In genomic region chr12:52645982-52646381, GRCh38 we compare ENCODE assay signal across 18 cellular contexts. TPM values are rescaled to one million over a fixed set of nuclear protein-coding genes. Genes with fewer than 3 reads are reported as not detected.
DNase-seq lines count a peak whose midpoint lies in the region; ATAC-seq and TF ChIP-seq lines count a peak whose summit lies in the region.
"Had no signal": no experiment of that assay in that cellular context is flagged by ENCODE, and none has a peak within 500 bp of the region (broad histone marks: within the 10 kb centered on the region; RNA-seq: fewer than 3 reads in every experiment).

No MANE protein-coding gene starts in this region.

- H3K4me3 Mint-ChIP-seq in activated CD4-positive, alpha-beta T cell treated with anti-CD3 and anti-CD28 coated beads, Interleukin-2, amount 10 ng/mL, durations not matched to agents 7 days and 5 days: peak overlapping the region; percentile 53
- H3K4me3 Mint-ChIP-seq in natural killer cell treated with Interleukin-12 subunit alpha and Interleukin-12 subunit beta and Interleukin-15 and Interleukin-18, amount 100 ng/mL, for 72 hours: peak overlapping the region; percentile 49

- H3K9me3 ChIP-seq in colonic mucosa: no peaks in the 10 kb centered on the region
- H3K9me3 ChIP-seq: neutrophil had no signal

- no peak for ATAC-seq in natural killer cell treated with Interleukin-12 subunit alpha and Interleukin-12 subunit beta and Interleukin-15 and Interleukin-18, amount 100 ng/mL, for 72 hours
- no peak for ATAC-seq in GM18858 (IDR thresholded peaks at IDR 0.05; ENCODE audit: unreplicated experiment)
- ATAC-seq in GM18867 (IDR thresholded peaks at IDR 0.05; ENCODE audit: unreplicated experiment): no peak

- POLR2A ChIA-PET in activated CD4-positive, alpha-beta T cell treated with anti-CD3 and anti-CD28 coated beads, Interleukin-2, amount 10 ng/mL, durations not matched to agents 7 days and 5 days (lab: Charles Lee): no interaction called here

- peaks cover 22% of the 10 kb centered on the region for H3K36me3 Mint-ChIP-seq in activated CD4-positive, alpha-beta T cell treated with anti-CD3 and anti-CD28 coated beads, Interleukin-2, amount 10 ng/mL, durations not matched to agents 7 days and 5 days (ENCODE audit: low read depth)
- no peaks in the 10 kb centered on the region for H3K36me3 Mint-ChIP-seq in natural killer cell treated with Interleukin-12 subunit alpha and Interleukin-12 subunit beta and Interleukin-15 and Interleukin-18, amount 100 ng/mL, for 72 hours

- H3K4me3 ChIP-seq in colonic mucosa: no peak overlapping the region

- H3K4me1 ChIP-seq in colonic mucosa: peaks cover 4% of the 10 kb centered on the region

- no peak for DNase-seq in activated CD4-positive, alpha-beta T cell treated with anti-CD3 and anti-CD28 coated beads, Interleukin-2, amount 10 ng/mL, durations not matched to agents 7 days and 5 days
- no peak for DNase-seq in activated CD4-positive, alpha-beta T cell treated with anti-CD3 and anti-CD28 coated beads, Interleukin-2, amount 50 U/mL, for 48 hours
- DNase-seq in MV-4-11 (lab: John Stamatoyannopoulos, UW) (peak; percentile 62), colonic mucosa (peak; percentile 18), T-helper 9 cell (no peak)
- no peak for DNase-seq in natural killer cell treated with Interleukin-12 subunit alpha and Interleukin-12 subunit beta and Interleukin-15 and Interleukin-18, amount 100 ng/mL, for 72 hours (ENCODE audit: low spot score)
- DNase-seq: amniotic stem cell, cortex of kidney, GOT3, KBM-7, NCI-H1694 had no signal

- intact Hi-C loops in colonic mucosa (cut with DNase I): no loop called here

- no peak for TF ChIP-seq CTCF in colonic mucosa (IDR thresholded peaks at IDR 0.05)

- H3K4me1 Mint-ChIP-seq in activated CD4-positive, alpha-beta T cell treated with anti-CD3 and anti-CD28 coated beads, Interleukin-2, amount 10 ng/mL, durations not matched to agents 7 days and 5 days: peaks cover 87% of the 10 kb centered on the region
- H3K4me1 Mint-ChIP-seq in natural killer cell treated with Interleukin-12 subunit alpha and Interleukin-12 subunit beta and Interleukin-15 and Interleukin-18, amount 100 ng/mL, for 72 hours (ENCODE audit: low read depth in 2 of 2): peaks cover 55 to 67% of the 10 kb centered on the region in 2 donors

- H3K27ac ChIP-seq in colonic mucosa: no peak overlapping the region
- H3K27ac ChIP-seq: neutrophil had no signal

- H3K27ac Mint-ChIP-seq in activated CD4-positive, alpha-beta T cell treated with anti-CD3 and anti-CD28 coated beads, Interleukin-2, amount 10 ng/mL, durations not matched to agents 7 days and 5 days: peak overlapping the region; percentile 100
- H3K27ac Mint-ChIP-seq in natural killer cell treated with Interleukin-12 subunit alpha and Interleukin-12 subunit beta and Interleukin-15 and Interleukin-18, amount 100 ng/mL, for 72 hours: peak overlapping the region; percentile 52 to 75

- no peak overlapping the region for H3K9ac ChIP-seq in colonic mucosa (ENCODE audit: low read depth in 2 of 2, low read length in 2 of 2)

- H3K27me3 Mint-ChIP-seq in activated CD4-positive, alpha-beta T cell treated with anti-CD3 and anti-CD28 coated beads, Interleukin-2, amount 10 ng/mL, durations not matched to agents 7 days and 5 days: no peaks in the 10 kb centered on the region
- no peaks in the 10 kb centered on the region for H3K27me3 Mint-ChIP-seq in natural killer cell treated with Interleukin-12 subunit alpha and Interleukin-12 subunit beta and Interleukin-15 and Interleukin-18, amount 100 ng/mL, for 72 hours

- H3K9me3 Mint-ChIP-seq in activated CD4-positive, alpha-beta T cell treated with anti-CD3 and anti-CD28 coated beads, Interleukin-2, amount 10 ng/mL, durations not matched to agents 7 days and 5 days: peaks cover 13% of the 10 kb centered on the region
- H3K9me3 Mint-ChIP-seq in natural killer cell treated with Interleukin-12 subunit alpha and Interleukin-12 subunit beta and Interleukin-15 and Interleukin-18, amount 100 ng/mL, for 72 hours: no peaks in the 10 kb centered on the region

- CTCF ChIA-PET in activated CD4-positive, alpha-beta T cell treated with anti-CD3 and anti-CD28 coated beads, Interleukin-2, amount 10 ng/mL, durations not matched to agents 7 days and 5 days (lab: Charles Lee): no interaction called here

- H3K36me3 ChIP-seq in colonic mucosa: no peaks in the 10 kb centered on the region
- H3K36me3 ChIP-seq: neutrophil had no signal

- no peaks in the 10 kb centered on the region for H3K27me3 ChIP-seq in colonic mucosa
- H3K27me3 ChIP-seq: neutrophil had no signal

RNA-seq across cellular contexts. Expression of gene KRT2, which starts 6.0 kb away (rescaled TPM):
- under 1 TPM; 0.10 TPM for total RNA-seq in activated CD4-positive, alpha-beta T cell treated with anti-CD3 and anti-CD28 coated beads, Interleukin-2, amount 10 ng/mL, durations not matched to agents 7 days and 5 days
- not detected for total RNA-seq in colonic mucosa
- total RNA-seq in natural killer cell treated with Interleukin-12 subunit alpha and Interleukin-12 subunit beta and Interleukin-15 and Interleukin-18, amount 100 ng/mL, for 72 hours: not detected
- total RNA-seq: lung microvascular endothelial cell, NCI-H460, OCI-LY7, skeletal muscle tissue had no signal

RNA-seq across cellular contexts. Expression of gene KRT73, which starts 27.6 kb away (rescaled TPM):
- 1 to 10 TPM; 8.2 to 8.6 TPM for total RNA-seq in activated CD4-positive, alpha-beta T cell treated with anti-CD3 and anti-CD28 coated beads, Interleukin-2, amount 10 ng/mL, durations not matched to agents 7 days and 5 days
- not detected for total RNA-seq in colonic mucosa
- under 1 TPM in 1 of 2 donors, not detected in 1; 0.52 TPM for total RNA-seq in natural killer cell treated with Interleukin-12 subunit alpha and Interleukin-12 subunit beta and Interleukin-15 and Interleukin-18, amount 100 ng/mL, for 72 hours
- total RNA-seq: lung microvascular endothelial cell, NCI-H460, OCI-LY7 had no signal

RNA-seq across cellular contexts. Expression of gene KRT1, which starts 34.2 kb away (rescaled TPM):
- under 1 TPM; 0.33 to 0.60 TPM for total RNA-seq in activated CD4-positive, alpha-beta T cell treated with anti-CD3 and anti-CD28 coated beads, Interleukin-2, amount 10 ng/mL, durations not matched to agents 7 days and 5 days
- total RNA-seq in colonic mucosa: 1 to 10 TPM in 1 of 2 donors, not detected in 1; 1.2 TPM
- total RNA-seq in natural killer cell treated with Interleukin-12 subunit alpha and Interleukin-12 subunit beta and Interleukin-15 and Interleukin-18, amount 100 ng/mL, for 72 hours: not detected
- total RNA-seq: lung microvascular endothelial cell, NCI-H460, OCI-LY7 had no signal

RNA-seq across cellular contexts. Expression of gene KRT72, which starts 44.7 kb away (rescaled TPM):
- 10 to 100 TPM; 12.3 to 13.0 TPM for total RNA-seq in activated CD4-positive, alpha-beta T cell treated with anti-CD3 and anti-CD28 coated beads, Interleukin-2, amount 10 ng/mL, durations not matched to agents 7 days and 5 days
- total RNA-seq in colonic mucosa: under 1 TPM in 1 of 2 donors, not detected in 1; 0.25 TPM
- under 1 TPM in 1 of 2 donors, not detected in 1; 0.43 TPM for total RNA-seq in natural killer cell treated with Interleukin-12 subunit alpha and Interleukin-12 subunit beta and Interleukin-15 and Interleukin-18, amount 100 ng/mL, for 72 hours
- total RNA-seq: lung microvascular endothelial cell, NCI-H460, OCI-LY7, skeletal muscle tissue had no signal

RNA-seq across cellular contexts. Expression of gene KRT77, which starts 57.3 kb away (rescaled TPM):
- total RNA-seq in activated CD4-positive, alpha-beta T cell treated with anti-CD3 and anti-CD28 coated beads, Interleukin-2, amount 10 ng/mL, durations not matched to agents 7 days and 5 days: not detected
- total RNA-seq in colonic mucosa: not detected
- total RNA-seq in natural killer cell treated with Interleukin-12 subunit alpha and Interleukin-12 subunit beta and Interleukin-15 and Interleukin-18, amount 100 ng/mL, for 72 hours: not detected
- total RNA-seq: lung microvascular endothelial cell, NCI-H460, OCI-LY7, skeletal muscle tissue had no signal

Comparison
In these comparisons a context has a peak if more than half of its experiments do, and no peak if none do; other contexts are left out.
1. DNase-seq: peak in MV-4-11 (single experiment) and colonic mucosa (single experiment); none in activated CD4-positive, alpha-beta T cell treated with anti-CD3 and anti-CD28 coated beads, Interleukin-2, amount 10 ng/mL, durations not matched to agents 7 days and 5 days (single experiment), activated CD4-positive, alpha-beta T cell treated with anti-CD3 and anti-CD28 coated beads, Interleukin-2, amount 50 U/mL, for 48 hours (0 of 2), natural killer cell treated with Interleukin-12 subunit alpha and Interleukin-12 subunit beta and Interleukin-15 and Interleukin-18, amount 100 ng/mL, for 72 hours (single experiment) and T-helper 9 cell (single experiment).
2. RNA of gene KRT73, which starts 27.6 kb away (total RNA-seq): 8.2 to 8.6 TPM in activated CD4-positive, alpha-beta T cell treated with anti-CD3 and anti-CD28 coated beads, Interleukin-2, amount 10 ng/mL, durations not matched to agents 7 days and 5 days; 0.52 TPM in natural killer cell treated with Interleukin-12 subunit alpha and Interleukin-12 subunit beta and Interleukin-15 and Interleukin-18, amount 100 ng/mL, for 72 hours and not detected in colonic mucosa; every median in the first group is over 4 times any median in the second.